8 cellular contexts compared by ENCODE assay signal in genomic region chr5:159456722-159457462, GRCh38.
DNase-seq lines count a peak whose midpoint lies in the region; ATAC-seq lines count a peak whose summit lies in the region.

No MANE protein-coding gene starts in this region.

- ATAC-seq in GM18909 (IDR thresholded peaks at IDR 0.05; ENCODE audit: poor library complexity, unreplicated experiment) (peak; percentile 89), HG02885 (IDR thresholded peaks at IDR 0.05; ENCODE audit: poor library complexity, unreplicated experiment) (peak; percentile 89)

- peak; percentile 26 for DNase-seq in activated CD4-positive, CD25-positive, alpha-beta regulatory T cell treated with anti-CD3 and anti-CD28 coated beads, Interleukin-2, amount 50 U/mL, for 16 hours (ENCODE audit: low read depth, low spot score)
- DNase-seq in kidney tubule cell (ENCODE audit: low spot score) (peak; percentile 93), globus pallidus (ENCODE audit: low spot score) (no peak), NCI-H2029 (lab: John Stamatoyannopoulos, UW) (no peak), NCI-H524 (lab: John Stamatoyannopoulos, UW) (no peak), NCI-H82 (lab: John Stamatoyannopoulos, UW) (no peak)

Comparison
In these comparisons a context has a peak if more than half of its experiments do, and no peak if none do; other contexts are left out.
1. DNase-seq: peak in activated CD4-positive, CD25-positive, alpha-beta regulatory T cell treated with anti-CD3 and anti-CD28 coated beads, Interleukin-2, amount 50 U/mL, for 16 hours (single experiment) and kidney tubule cell (single experiment); none in globus pallidus (single experiment), NCI-H2029 (single experiment), NCI-H524 (0 of 2) and NCI-H82 (single experiment).